Comparison of ENCODE assay signal across 10 cellular contexts in the genomic region with DNA sequence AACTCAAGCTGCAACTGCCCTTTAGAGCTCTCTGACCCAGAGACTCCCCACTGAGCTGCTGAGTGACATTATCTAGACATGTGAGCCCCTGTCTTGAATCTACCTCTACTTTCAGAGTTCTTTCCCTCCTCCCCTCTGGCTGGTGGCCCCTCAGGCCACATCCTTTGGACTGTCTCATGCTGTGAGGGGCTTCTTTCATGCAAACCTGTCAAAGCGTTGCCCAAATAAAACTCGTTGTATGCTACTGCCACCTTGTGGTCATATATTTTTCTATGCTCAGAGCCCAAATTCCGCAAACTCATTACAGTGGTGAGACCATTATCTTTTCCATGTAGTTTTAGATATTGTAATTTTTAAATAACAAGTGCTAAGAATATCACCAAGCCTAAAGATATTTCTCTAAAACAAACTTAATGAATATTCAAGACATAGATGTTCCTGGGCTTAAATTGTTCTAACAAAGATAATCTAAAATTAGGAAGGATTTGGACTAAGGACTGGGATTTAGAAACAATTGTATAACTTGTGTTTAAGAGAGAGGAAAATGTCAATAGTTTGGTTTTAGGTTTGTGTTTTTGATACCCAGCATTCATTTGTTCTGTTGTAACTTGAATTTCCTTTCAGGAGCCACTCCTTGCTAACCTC.
DNase-seq lines count a peak whose midpoint lies in the region; ATAC-seq, FAIRE-seq and TF ChIP-seq lines count a peak whose summit lies in the region.
"Had no signal": no experiment of that assay in that cellular context is flagged by ENCODE, and none has a peak within 500 bp of the region (broad histone marks: within the 10 kb centered on the region; RNA-seq: fewer than 3 reads in every experiment).

No MANE protein-coding gene starts in this region.

- H2BK120ac ChIP-seq in mesenchymal stem cell (ENCODE audit: low read depth, low read length), result no peak overlapping the region

- in situ Hi-C loops in K562 (cut with MboI), result no loop called here

- no peak for TF ChIP-seq POLR2A in K562 (conservative IDR thresholded peaks at IDR 0.05)

- H4K91ac ChIP-seq in mesenchymal stem cell (ENCODE audit: low read length), result no peak overlapping the region

- no peak overlapping the region for H3K4me3 Mint-ChIP-seq in activated CD8-positive, alpha-beta memory T cell treated with anti-CD3 and anti-CD28 coated beads, Interleukin-2, amount 10 ng/mL, durations not matched to agents 7 days and 5 days
- H3K4me3 Mint-ChIP-seq: stimulated activated naive CD8-positive, alpha-beta T cell treated with anti-CD3 and anti-CD28 coated beads, Interleukin-15, amount 100 ng/mL, for 72 hours had no signal

- no peaks in the 10 kb centered on the region for H3K9me3 ChIP-seq in K562 (replicated peaks; ENCODE audit: control insufficient read depth, insufficient read depth, low read depth, low read length)
- peaks cover 24% of the 10 kb centered on the region for H3K9me3 ChIP-seq in mesenchymal stem cell (ENCODE audit: control insufficient read depth, low read length)

- no peaks in the 10 kb centered on the region for H3K9me3 Mint-ChIP-seq in activated CD8-positive, alpha-beta memory T cell treated with anti-CD3 and anti-CD28 coated beads, Interleukin-2, amount 10 ng/mL, durations not matched to agents 7 days and 5 days (ENCODE audit: low read depth)

- H3K18ac ChIP-seq in mesenchymal stem cell (ENCODE audit: low read depth in 1 of 2, low read length in 2 of 2), result no peak overlapping the region

- POLR2A ChIA-PET in K562 (lab: Yijun Ruan, JAX), result interaction anchor here (0.7 kb wide), 1 partner anchor 12 kb away, joined by 3 read pairs; no protein-coding TSS in a partner anchor

- H3K23ac ChIP-seq in mesenchymal stem cell (ENCODE audit: low read length in 2 of 2), result no peak overlapping the region

- no peak overlapping the region for H2BK15ac ChIP-seq in mesenchymal stem cell (ENCODE audit: low read depth, poor library complexity, severe bottlenecking)

- H2BK5ac ChIP-seq in mesenchymal stem cell (ENCODE audit: low read depth, low read length, poor library complexity, severe bottlenecking), result no peak overlapping the region

- no peaks in the 10 kb centered on the region for H3K79me2 ChIP-seq in K562 (ENCODE audit: control insufficient read depth, insufficient read depth, low read length)

- H3K4me1 ChIP-seq in K562 (replicated peaks in 1 of 2; ENCODE audit: control insufficient read depth in 2 of 2, insufficient read depth in 2 of 2, low read length in 2 of 2), result no peaks in the 10 kb centered on the region
- no peaks in the 10 kb centered on the region for H3K4me1 ChIP-seq in mesenchymal stem cell (ENCODE audit: control insufficient read depth, insufficient read depth, low read depth, low read length)

- H3K4me2 ChIP-seq in K562 (ENCODE audit: insufficient read depth, low read length) (no peak overlapping the region), mesenchymal stem cell (ENCODE audit: low read length, poor library complexity, severe bottlenecking) (no peak overlapping the region)

- CTCF ChIA-PET in K562 (lab: Yijun Ruan, JAX; ENCODE audit: low intra/inter-chr PET ratio), result interaction anchor here (0.6 to 3.8 kb wide), 4 partner anchors 53 to 220 kb away, joined by 3 to 15 read pairs (median 8); no protein-coding TSS in a partner anchor
- CTCF ChIA-PET in activated CD8-positive, alpha-beta memory T cell treated with anti-CD3 and anti-CD28 coated beads, Interleukin-2, amount 10 ng/mL, durations not matched to agents 7 days and 5 days (lab: Charles Lee), result interaction anchor here (0.7 to 3.4 kb wide), 5 partner anchors 14 to 220 kb away, joined by 3 to 44 read pairs (median 4); no protein-coding TSS in a partner anchor

- H4K8ac ChIP-seq in mesenchymal stem cell (ENCODE audit: low read length), result no peak overlapping the region

- no peak overlapping the region for H3K9ac ChIP-seq in K562 (ENCODE audit: insufficient read depth in 1 of 2, low read depth in 2 of 2, low read length in 2 of 2)
- H3K9ac ChIP-seq in mesenchymal stem cell (ENCODE audit: low read length), result no peak overlapping the region

- no peaks in the 10 kb centered on the region for H3K36me3 Mint-ChIP-seq in activated CD8-positive, alpha-beta memory T cell treated with anti-CD3 and anti-CD28 coated beads, Interleukin-2, amount 10 ng/mL, durations not matched to agents 7 days and 5 days

- WGBS in K562 (ENCODE audit: insufficient coverage, low coverage, missing lambda C conversion rate), result 0% methylated on average over 3 of the region's 3 CpGs
- no CpG with 5 or more reads among the region's 3 CpGs for WGBS in mesenchymal stem cell

- H3K36me3 ChIP-seq in K562 (ENCODE audit: control insufficient read depth, insufficient read depth, low read length) (no peaks in the 10 kb centered on the region), mesenchymal stem cell (ENCODE audit: control insufficient read depth in 1 of 2, insufficient read depth in 2 of 2, low read depth in 1 of 2, low read length in 2 of 2) (no peaks in the 10 kb centered on the region)

- H3K27ac ChIP-seq in 22Rv1 (no peak overlapping the region), K562 (ENCODE audit: extremely low read depth, low read depth, low read length) (no peak overlapping the region), mesenchymal stem cell (ENCODE audit: low read length, poor library complexity, severe bottlenecking) (no peak overlapping the region)
- H3K27ac ChIP-seq: epithelial cell of prostate had no signal

- peak; percentile 88 for FAIRE-seq in K562 (lab: Jason Lieb, UNC)

- peak; percentile 86 for ATAC-seq in K562
- no peak for ATAC-seq in activated CD8-positive, alpha-beta memory T cell treated with anti-CD3 and anti-CD28 coated beads, Interleukin-2, amount 10 ng/mL, durations not matched to agents 7 days and 5 days
- ATAC-seq: stimulated activated naive CD8-positive, alpha-beta T cell treated with anti-CD3 and anti-CD28 coated beads, Interleukin-15, amount 100 ng/mL, for 72 hours had no signal

- no peaks in the 10 kb centered on the region for H4K20me1 ChIP-seq in K562 (replicated peaks; ENCODE audit: control insufficient read depth, insufficient read depth, low read length)

- TF ChIP-seq CTCF in 22Rv1 (IDR thresholded peaks at IDR 0.05), result peak; percentile 88
- peak; percentile 54 for TF ChIP-seq CTCF in GM10266 (IDR thresholded peaks at IDR 0.05; ENCODE audit: control insufficient read depth, insufficient read depth, low read depth, missing control alignments)
- peak; percentile 60 to 79 (median 65) for TF ChIP-seq CTCF in K562 (IDR thresholded peaks at IDR 0.05 in 2 of 3, conservative IDR thresholded peaks at IDR 0.05 in 1 of 3; ENCODE audit: insufficient read depth in 2 of 3, low read depth in 1 of 3, low read length in 3 of 3)

- no peak overlapping the region for H3K4me3 ChIP-seq in K562
- no peak overlapping the region for H3K4me3 ChIP-seq in mesenchymal stem cell (ENCODE audit: insufficient read depth in 1 of 2, low read depth in 1 of 2, low read length in 2 of 2)

- H3K9me1 ChIP-seq in K562 (ENCODE audit: control insufficient read depth, insufficient read depth, low read length), result no peaks in the 10 kb centered on the region

- H2BK12ac ChIP-seq in mesenchymal stem cell (ENCODE audit: low read length in 2 of 2), result no peak overlapping the region

- no peak overlapping the region for H2AK5ac ChIP-seq in mesenchymal stem cell (ENCODE audit: low read length, severe bottlenecking)

- no peak overlapping the region for H3K4ac ChIP-seq in mesenchymal stem cell (ENCODE audit: low read depth in 1 of 2, low read length in 2 of 2)

- H2AFZ ChIP-seq in K562 (ENCODE audit: low read depth, low read length) (no peak overlapping the region), mesenchymal stem cell (ENCODE audit: low read depth, low read length) (no peak overlapping the region)

- no peaks in the 10 kb centered on the region for H3K27me3 ChIP-seq in K562 (ENCODE audit: control insufficient read depth in 2 of 2, insufficient read depth in 2 of 2, low read length in 2 of 2)
- H3K27me3 ChIP-seq in mesenchymal stem cell (ENCODE audit: control insufficient read depth in 1 of 2, insufficient read depth in 1 of 2, low read length in 2 of 2), result no peaks in the 10 kb centered on the region

- BruUV-seq in K562 (replicated peaks; lab: Mats Ljungman, UMichigan), result no TSS peak

- H3K27ac Mint-ChIP-seq in activated CD8-positive, alpha-beta memory T cell treated with anti-CD3 and anti-CD28 coated beads, Interleukin-2, amount 10 ng/mL, durations not matched to agents 7 days and 5 days, result no peak overlapping the region
- H3K27ac Mint-ChIP-seq: stimulated activated naive CD8-positive, alpha-beta T cell treated with anti-CD3 and anti-CD28 coated beads, Interleukin-15, amount 100 ng/mL, for 72 hours had no signal

- intact Hi-C loops in K562 (cut with micrococcal nuclease), result loop anchor here (1.0 kb wide), 3 partner anchors 72 to 220 kb away; no protein-coding TSS in a partner anchor

- DNase-seq in GM10266 (ENCODE audit: extremely low spot score), result peak; percentile 12
- peak; percentile 30 for DNase-seq in NCI-H2171 treated with DMSO at 0.1 percent for 48 hours (lab: John Stamatoyannopoulos, UW)
- DNase-seq in K562 (ENCODE audit: extremely low read depth in 1 of 4, low spot score in 3 of 4), result peak; percentile 30 to 58 (median 50)
- peak; percentile 14 for DNase-seq in mesenchymal stem cell
- DNase-seq in activated CD8-positive, alpha-beta memory T cell treated with anti-CD3 and anti-CD28 coated beads, Interleukin-2, amount 10 ng/mL, durations not matched to agents 7 days and 5 days, result no peak
- no peak for DNase-seq in activated CD4-positive, alpha-beta T cell treated with anti-CD3 and anti-CD28 coated beads, Interleukin-2, amount 50 U/mL, for 4 hours
- DNase-seq in activated T-cell treated with anti-CD3 and anti-CD28 coated beads, Interleukin-2, amount 50 U/mL, for 1 hour, result no peak

- H3K27me3 Mint-ChIP-seq in activated CD8-positive, alpha-beta memory T cell treated with anti-CD3 and anti-CD28 coated beads, Interleukin-2, amount 10 ng/mL, durations not matched to agents 7 days and 5 days, result peaks cover 4% of the 10 kb centered on the region

- TF ChIP-seq RAD21 in K562 (CRISPR knock-in tag; conservative IDR thresholded peaks at IDR 0.05 in 1 of 2, IDR thresholded peaks at IDR 0.05 in 1 of 2), result peak; percentile 52 to 81

- TF ChIP-seq EP300 in K562 (IDR thresholded peaks at IDR 0.05; ENCODE audit: low read length), result no peak

- no peak overlapping the region for H3K14ac ChIP-seq in mesenchymal stem cell (ENCODE audit: low read length in 2 of 2)

- H3K4me1 Mint-ChIP-seq in activated CD8-positive, alpha-beta memory T cell treated with anti-CD3 and anti-CD28 coated beads, Interleukin-2, amount 10 ng/mL, durations not matched to agents 7 days and 5 days, result peaks cover 8% of the 10 kb centered on the region
- H3K4me1 Mint-ChIP-seq: stimulated activated naive CD8-positive, alpha-beta T cell treated with anti-CD3 and anti-CD28 coated beads, Interleukin-15, amount 100 ng/mL, for 72 hours had no signal

- no peaks in the 10 kb centered on the region for H3K79me1 ChIP-seq in mesenchymal stem cell (replicated peaks; ENCODE audit: low read length, poor library complexity, severe bottlenecking)

TF ChIP-seq in K562, 482 proteins besides CTCF, POLR2A, EP300 and RAD21 (continues in another document):
- no peak for TF ChIP-seq RCOR1 (IDR thresholded peaks at IDR 0.05; ENCODE audit: borderline replicate concordance in 1 of 2, low read depth in 2 of 2, low read length in 2 of 2)
- peak; percentile 14; the same call in 1 of the 2 replicates for TF ChIP-seq JUND (IDR thresholded peaks at IDR 0.05; ENCODE audit: borderline replicate concordance, low read depth, low read length)
- no peak for TF ChIP-seq JUND (tag; IDR thresholded peaks at IDR 0.05; ENCODE audit: borderline replicate concordance, low read depth, low read length)

Comparison
In these comparisons a context has a peak if more than half of its experiments do, and no peak if none do; other contexts are left out.
1. DNase-seq: peak in GM10266 (single experiment), NCI-H2171 treated with DMSO at 0.1 percent for 48 hours (single experiment), K562 (4 of 4) and mesenchymal stem cell (single experiment); none in activated CD8-positive, alpha-beta memory T cell treated with anti-CD3 and anti-CD28 coated beads, Interleukin-2, amount 10 ng/mL, durations not matched to agents 7 days and 5 days (single experiment), activated CD4-positive, alpha-beta T cell treated with anti-CD3 and anti-CD28 coated beads, Interleukin-2, amount 50 U/mL, for 4 hours (0 of 2) and activated T-cell treated with anti-CD3 and anti-CD28 coated beads, Interleukin-2, amount 50 U/mL, for 1 hour (single experiment).
2. Peak in every context shown above with its lines, with median percentiles within 50 percentile points of each other: CTCF ChIP-seq.